Comparison of ENCODE assay signal across 17 cellular contexts in the genomic region with DNA sequence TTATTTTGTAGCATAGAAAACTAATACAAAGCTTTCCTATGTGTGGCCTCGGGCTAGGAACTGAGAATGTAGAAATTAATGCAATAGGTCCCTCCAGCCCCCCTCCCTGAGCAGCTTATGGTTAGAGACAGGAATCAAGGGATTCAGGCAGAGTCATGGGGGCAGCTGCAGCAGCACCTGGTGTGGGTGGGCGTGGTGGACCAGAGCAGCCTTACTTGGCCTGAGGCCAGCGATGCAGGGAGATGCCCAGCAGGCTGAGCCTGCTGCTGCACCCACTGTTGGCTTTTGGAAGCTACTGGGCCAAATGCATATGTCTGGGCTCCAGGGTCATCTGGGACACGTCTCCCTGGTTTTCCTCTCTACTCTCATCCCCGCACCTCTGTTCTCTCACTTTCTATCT.
A peak's percentile ranks its signal among the peaks of the same experiment; 100 is the strongest.
DNase-seq lines count a peak whose midpoint lies in the region; ATAC-seq and TF ChIP-seq lines count a peak whose summit lies in the region.
"Had no signal": no experiment of that assay in that cellular context is flagged by ENCODE, and none has a peak within 500 bp of the region (broad histone marks: within the 10 kb centered on the region; RNA-seq: fewer than 3 reads in every experiment).

No MANE protein-coding gene starts in this region.

- H3K27ac ChIP-seq in stomach, result no peak overlapping the region

- intact Hi-C loops in left ventricle myocardium superior (cut with micrococcal nuclease) (no loop called here), stomach (cut with DNase I; ENCODE audit: low total_unique reads) (no loop called here)

- peak; percentile 23 for DNase-seq in NCI-H1092 (lab: John Stamatoyannopoulos, UW)
- no peak for DNase-seq in NCI-H1092 treated with DMSO at 0.1 percent for 48 hours (lab: John Stamatoyannopoulos, UW)
- DNase-seq in Daoy (ENCODE audit: low read depth), result peak; percentile 38
- peak; percentile 70 for DNase-seq in NCI-H69 (lab: John Stamatoyannopoulos, UW)
- DNase-seq in SK-N-DZ (ENCODE audit: low spot score), result peak; percentile 56
- DNase-seq in left ventricle myocardium superior, result no peak
- no peak for DNase-seq in OCI-M1 (lab: John Stamatoyannopoulos, UW)
- no peak for DNase-seq in stomach
- DNase-seq: C1 segment of cervical spinal cord, DND-41, IMR-90, Kasumi-1, NCI-H1694, PC-3, T-helper 17 cell had no signal

- no peaks in the 10 kb centered on the region for H3K27me3 ChIP-seq in stomach

- no peak overlapping the region for H3K4me3 ChIP-seq in stomach

- TF ChIP-seq EP300 in stomach (IDR thresholded peaks at IDR 0.05), result no peak

- no peak for TF ChIP-seq CTCF in stomach (IDR thresholded peaks at IDR 0.05)

- H3K36me3 ChIP-seq in stomach, result no peaks in the 10 kb centered on the region

- peaks cover 0 to 15% (median 2%) of the 10 kb centered on the region in 4 donors for H3K4me1 ChIP-seq in stomach

- no peaks in the 10 kb centered on the region for H3K9me3 ChIP-seq in stomach

- 63 to 77% (median 73%) methylated on average over 5 of the region's 5 CpGs for WGBS in stomach, 5 donors

- no peak for TF ChIP-seq POLR2A in stomach (IDR thresholded peaks at IDR 0.05)

- ATAC-seq in left ventricle myocardium superior, result no peak
- ATAC-seq: HCT116, PC-3, SK-N-SH treated with all-trans-retinoic acid at 6 μM for 48 hours, T-helper 17 cell had no signal

Comparison
In these comparisons a context has a peak if more than half of its experiments do, and no peak if none do; other contexts are left out.
1. DNase-seq: peak in NCI-H1092 (single experiment), Daoy (single experiment), NCI-H69 (single experiment) and SK-N-DZ (single experiment); none in NCI-H1092 treated with DMSO at 0.1 percent for 48 hours (single experiment), left ventricle myocardium superior (single experiment), OCI-M1 (single experiment) and stomach (single experiment).